ENCODE assay signal across 18 cellular contexts in the genomic region with DNA sequence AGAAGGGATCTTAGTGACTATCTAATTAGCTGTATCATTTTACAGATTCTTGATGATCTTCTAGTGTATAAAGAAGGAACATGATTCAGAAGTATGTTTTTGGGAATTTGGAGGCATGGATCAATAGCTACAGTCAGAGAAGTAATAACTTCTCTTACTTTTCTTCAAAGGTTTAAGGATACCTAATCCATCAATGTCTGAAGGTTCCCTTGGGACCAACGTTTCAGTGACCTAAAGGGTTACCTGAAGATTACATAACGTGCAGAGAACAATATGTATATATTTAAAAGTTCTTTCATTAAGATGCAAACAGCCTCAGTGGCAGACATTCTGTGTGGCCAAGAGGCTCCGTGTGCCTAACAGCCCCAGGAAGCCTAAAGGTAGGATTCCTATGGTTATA. TPM values are rescaled to one million over a fixed set of nuclear protein-coding genes. Genes with fewer than 3 reads are reported as not detected.
A peak's percentile ranks its signal among the peaks of the same experiment; 100 is the strongest.
DNase-seq lines count a peak whose midpoint lies in the region; TF ChIP-seq lines count a peak whose summit lies in the region.
"Had no signal": no experiment of that assay in that cellular context is flagged by ENCODE, and none has a peak within 500 bp of the region (broad histone marks: within the 10 kb centered on the region; RNA-seq: fewer than 3 reads in every experiment).

No MANE protein-coding gene starts in this region.

- WGBS in endodermal cell (ENCODE audit: insufficient coverage in 1 of 2, insufficient read length in 1 of 2), 2 experiments: 38% methylated on average over 3 of the region's 3 CpGs; no CpG with 5 or more reads in 1 of the 2 experiments
- WGBS in trophoblast cell (ENCODE audit: extremely low coverage, insufficient coverage, insufficient read length): no CpG with 5 or more reads among the region's 3 CpGs

- no peak overlapping the region for H2BK120ac ChIP-seq in trophoblast cell (ENCODE audit: insufficient read depth, low read length, poor library complexity)

- H3K79me2 ChIP-seq in Karpas-422 (ENCODE audit: low read length) (peaks cover 84% of the 10 kb centered on the region), trophoblast cell (ENCODE audit: control insufficient read depth, insufficient read depth, low read length, poor library complexity) (peaks cover 29% of the 10 kb centered on the region)

- H4K8ac ChIP-seq in trophoblast cell (ENCODE audit: low read depth, low read length): no peak overlapping the region

- no peak for DNase-seq in activated T-cell treated with anti-CD3 and anti-CD28 coated beads, Interleukin-2, amount 50 U/mL, for 24 hours
- DNase-seq in activated T-cell treated with anti-CD3 and anti-CD28 coated beads, Interleukin-2, amount 50 U/mL, for 1 hour: no peak
- peak; percentile 43 for DNase-seq in Karpas-422
- no peak for DNase-seq in endodermal cell
- DNase-seq in trophoblast cell: no peak
- DNase-seq in A172 (ENCODE audit: low spot score): no peak
- no peak for DNase-seq in activated effector memory CD4-positive, alpha-beta T cell treated with anti-CD3 and anti-CD28 coated beads, Interleukin-2, amount 50 U/mL, for 16 hours
- no peak for DNase-seq in NCI-H1092 (lab: John Stamatoyannopoulos, UW)
- DNase-seq: activated CD4-positive, alpha-beta T cell treated with anti-CD3 and anti-CD28 coated beads, Interleukin-2, amount 10 ng/mL, durations not matched to agents 7 days and 5 days; aorta; GM23248; naive B cell; NCI-H1694; NCI-H524 had no signal

- TF ChIP-seq CTCF in endodermal cell (conservative IDR thresholded peaks at IDR 0.05): no peak

- H2AK5ac ChIP-seq in trophoblast cell (ENCODE audit: low read length): no peak overlapping the region

- H3K36me3 ChIP-seq in Karpas-422 (ENCODE audit: insufficient read depth, low read length): peaks cover 7% of the 10 kb centered on the region; the same call in 1 of the 2 replicates
- H3K36me3 ChIP-seq in endodermal cell (ENCODE audit: control insufficient read depth, insufficient read depth, low read length): no peaks in the 10 kb centered on the region
- no peaks in the 10 kb centered on the region for H3K36me3 ChIP-seq in trophoblast cell (ENCODE audit: control insufficient read depth in 1 of 2, insufficient read depth in 2 of 2, low read length in 2 of 2)
- H3K36me3 ChIP-seq: esophagus muscularis mucosa had no signal

- no peaks in the 10 kb centered on the region for H3K9me3 Mint-ChIP-seq in activated T-cell treated with anti-CD3 and anti-CD28 coated beads, Interleukin-2, amount 50 U/mL, for 24 hours
- no peaks in the 10 kb centered on the region for H3K9me3 Mint-ChIP-seq in endodermal cell
- H3K9me3 Mint-ChIP-seq: activated CD4-positive, alpha-beta T cell treated with anti-CD3 and anti-CD28 coated beads, Interleukin-2, amount 10 ng/mL, durations not matched to agents 7 days and 5 days; naive B cell; stimulated activated memory B cell treated with anti-CD40 and anti-IgM and Interleukin-4, amounts not matched to agents 10 μg/mL and 1 μg/mL and 100 μg/mL, for 72 hours; T-helper 2 cell treated with Interferon-gamma antibody and Interleukin-4, amounts not matched to agents 5 μg/mL and 100 μg/mL, for 36 hours had no signal

- H3K4me2 ChIP-seq in Karpas-422 (ENCODE audit: low read depth, low read length, poor library complexity, severe bottlenecking) (peak overlapping the region; percentile 81), trophoblast cell (ENCODE audit: low read length) (no peak overlapping the region)

- peak overlapping the region; percentile 97 for H3K4ac ChIP-seq in trophoblast cell (ENCODE audit: low read depth, low read length)

- H3K4me3 ChIP-seq in Karpas-422 (ENCODE audit: low read length) (peak overlapping the region; percentile 86), endodermal cell (ENCODE audit: low read length) (peak overlapping the region; percentile 90), trophoblast cell (ENCODE audit: low read depth, low read length) (no peak overlapping the region)
- H3K4me3 ChIP-seq: esophagus muscularis mucosa had no signal

- H3K4me1 ChIP-seq in Karpas-422 (ENCODE audit: low read length) (peaks cover 63% of the 10 kb centered on the region), endodermal cell (ENCODE audit: control insufficient read depth, insufficient read depth, low read length) (no peaks in the 10 kb centered on the region), trophoblast cell (ENCODE audit: control insufficient read depth in 1 of 2, insufficient read depth in 2 of 2, low read length in 2 of 2) (peaks cover 0 to 3% of the 10 kb centered on the region in 2 experiments)

- no peaks in the 10 kb centered on the region for H3K9me3 ChIP-seq in Karpas-422 (ENCODE audit: low read length)
- no peaks in the 10 kb centered on the region for H3K9me3 ChIP-seq in endodermal cell (ENCODE audit: control insufficient read depth, low read length)
- no peaks in the 10 kb centered on the region for H3K9me3 ChIP-seq in trophoblast cell (ENCODE audit: insufficient read depth, low read depth, low read length)
- H3K9me3 ChIP-seq: esophagus muscularis mucosa had no signal

- peak overlapping the region; percentile 98 for H3K4me3 Mint-ChIP-seq in activated T-cell treated with anti-CD3 and anti-CD28 coated beads, Interleukin-2, amount 50 U/mL, for 24 hours
- H3K4me3 Mint-ChIP-seq in endodermal cell: peak overlapping the region; percentile 96
- H3K4me3 Mint-ChIP-seq: activated CD4-positive, alpha-beta T cell treated with anti-CD3 and anti-CD28 coated beads, Interleukin-2, amount 10 ng/mL, durations not matched to agents 7 days and 5 days; T-helper 2 cell treated with Interferon-gamma antibody and Interleukin-4, amounts not matched to agents 5 μg/mL and 100 μg/mL, for 36 hours had no signal

- H2BK12ac ChIP-seq in trophoblast cell (ENCODE audit: low read length): no peak overlapping the region

- H3K9ac ChIP-seq in Karpas-422 (ENCODE audit: low read length): peak overlapping the region; percentile 94
- H3K9ac ChIP-seq in endodermal cell (ENCODE audit: extremely low read depth, low read length, poor library complexity, severe bottlenecking): no peak overlapping the region
- no peak overlapping the region for H3K9ac ChIP-seq in trophoblast cell (ENCODE audit: low read length)
- H3K9ac ChIP-seq: GM23248, KMS-11 had no signal

- H2AFZ ChIP-seq in Karpas-422 (ENCODE audit: low read length) (no peak overlapping the region), trophoblast cell (ENCODE audit: insufficient read depth, low read length, poor library complexity) (no peak overlapping the region)
- H2AFZ ChIP-seq: GM23248 had no signal

- peaks cover 15% of the 10 kb centered on the region for H3K79me1 ChIP-seq in trophoblast cell (ENCODE audit: low read length)

- H3K27me3 Mint-ChIP-seq in activated T-cell treated with anti-CD3 and anti-CD28 coated beads, Interleukin-2, amount 50 U/mL, for 24 hours: no peaks in the 10 kb centered on the region
- peaks cover 9% of the 10 kb centered on the region for H3K27me3 Mint-ChIP-seq in endodermal cell (ENCODE audit: insufficient read depth)
- H3K27me3 Mint-ChIP-seq: activated CD4-positive, alpha-beta T cell treated with anti-CD3 and anti-CD28 coated beads, Interleukin-2, amount 10 ng/mL, durations not matched to agents 7 days and 5 days; naive B cell; stimulated activated memory B cell treated with anti-CD40 and anti-IgM and Interleukin-4, amounts not matched to agents 10 μg/mL and 1 μg/mL and 100 μg/mL, for 72 hours had no signal

- H3K4me1 Mint-ChIP-seq in activated T-cell treated with anti-CD3 and anti-CD28 coated beads, Interleukin-2, amount 50 U/mL, for 24 hours (ENCODE audit: low read depth): peaks cover 67% of the 10 kb centered on the region
- H3K4me1 Mint-ChIP-seq in endodermal cell: peaks cover 23% of the 10 kb centered on the region

- H4K12ac ChIP-seq in trophoblast cell (ENCODE audit: low read depth, low read length): no peak overlapping the region

- H3K18ac ChIP-seq in trophoblast cell (ENCODE audit: low read length): no peak overlapping the region

- H3K14ac ChIP-seq in trophoblast cell (ENCODE audit: low read length): no peak overlapping the region

- H3K9me2 ChIP-seq in Karpas-422 (replicated peaks; ENCODE audit: insufficient read depth, low read length): no peaks in the 10 kb centered on the region

- H3K36me3 Mint-ChIP-seq in activated T-cell treated with anti-CD3 and anti-CD28 coated beads, Interleukin-2, amount 50 U/mL, for 24 hours (ENCODE audit: low read depth): peaks cover 50% of the 10 kb centered on the region
- H3K36me3 Mint-ChIP-seq in endodermal cell (ENCODE audit: low read depth): peaks cover 9% of the 10 kb centered on the region
- H3K36me3 Mint-ChIP-seq: naive B cell; stimulated activated memory B cell treated with anti-CD40 and anti-IgM and Interleukin-4, amounts not matched to agents 10 μg/mL and 1 μg/mL and 100 μg/mL, for 72 hours had no signal

- H2BK5ac ChIP-seq in trophoblast cell (ENCODE audit: low read depth, low read length, poor library complexity): no peak overlapping the region

- peak overlapping the region; percentile 91 for H3K27ac ChIP-seq in Karpas-422 (ENCODE audit: low read length)
- no peak overlapping the region for H3K27ac ChIP-seq in endodermal cell (ENCODE audit: low read depth, low read length)
- H3K27ac ChIP-seq in trophoblast cell (ENCODE audit: low read depth, low read length): no peak overlapping the region
- H3K27ac ChIP-seq: esophagus muscularis mucosa, GM23248, KMS-11 had no signal

- no peak overlapping the region for H3K27ac Mint-ChIP-seq in activated T-cell treated with anti-CD3 and anti-CD28 coated beads, Interleukin-2, amount 50 U/mL, for 24 hours
- H3K27ac Mint-ChIP-seq in endodermal cell: no peak overlapping the region
- H3K27ac Mint-ChIP-seq: activated CD4-positive, alpha-beta T cell treated with anti-CD3 and anti-CD28 coated beads, Interleukin-2, amount 10 ng/mL, durations not matched to agents 7 days and 5 days; stimulated activated memory B cell treated with anti-CD40 and anti-IgM and Interleukin-4, amounts not matched to agents 10 μg/mL and 1 μg/mL and 100 μg/mL, for 72 hours; T-helper 2 cell treated with Interferon-gamma antibody and Interleukin-4, amounts not matched to agents 5 μg/mL and 100 μg/mL, for 36 hours had no signal

- H3K27me3 ChIP-seq in Karpas-422 (ENCODE audit: low read length): no peaks in the 10 kb centered on the region
- H3K27me3 ChIP-seq in endodermal cell (ENCODE audit: control insufficient read depth, insufficient read depth, low read length, poor library complexity, severe bottlenecking): no peaks in the 10 kb centered on the region
- no peaks in the 10 kb centered on the region for H3K27me3 ChIP-seq in trophoblast cell (ENCODE audit: insufficient read depth, low read length)
- H3K27me3 ChIP-seq: esophagus muscularis mucosa had no signal

- peaks cover 52% of the 10 kb centered on the region for H4K20me1 ChIP-seq in Karpas-422 (ENCODE audit: insufficient read depth, low read depth, low read length)

- H4K91ac ChIP-seq in trophoblast cell (ENCODE audit: low read depth, low read length): no peak overlapping the region

- H3K23ac ChIP-seq in trophoblast cell (ENCODE audit: low read length): no peak overlapping the region

RNA-seq across cellular contexts. Expression of gene HDAC2, which starts 3.2 kb away (rescaled TPM):
- 74.7 and 120 TPM in 2 replicates for total RNA-seq in Karpas-422 (2014; rRNA removed; shearing (Covaris generic); ENCODE audit: low replicate concordance)
- 100 to 1,000 TPM; 275 to 335 TPM for total RNA-seq in endodermal cell
- 398 TPM for polyA plus RNA-seq in endodermal cell (2013, experiment 1 of 2)
- polyA plus RNA-seq in endodermal cell (2013, experiment 2 of 2): 389 TPM
- polyA plus RNA-seq in trophoblast cell (2013): 145 TPM in 2 replicates
- 98.6 and 118 TPM in 2 replicates for total RNA-seq in A172 (2014; rRNA removed; shearing (Covaris generic))
